ENCODE assay signal across 24 cellular contexts in genomic region chr5:114883675-114884074, GRCh38.
DNase-seq lines count a peak whose midpoint lies in the region; ATAC-seq and TF ChIP-seq lines count a peak whose summit lies in the region.
"Had no signal": no experiment of that assay in that cellular context is flagged by ENCODE, and none has a peak within 500 bp of the region (broad histone marks: within the 10 kb centered on the region; RNA-seq: fewer than 3 reads in every experiment).

No MANE protein-coding gene starts in this region.

- H3K4me3 ChIP-seq in RWPE2 (ENCODE audit: severe bottlenecking) (no peak overlapping the region), upper lobe of right lung (no peak overlapping the region), uterus (no peak overlapping the region)
- H3K4me3 ChIP-seq: BLaER1, GM12878 had no signal

- no peak overlapping the region for H3K4me3 Mint-ChIP-seq in chondrocyte (ENCODE audit: unreplicated experiment)
- H3K4me3 Mint-ChIP-seq in effector memory CD8-positive, alpha-beta T cell, result no peak overlapping the region
- H3K4me3 Mint-ChIP-seq: CD14-positive monocyte; CD4-positive, alpha-beta memory T cell; CD4-positive, CD25-positive, alpha-beta regulatory T cell; CD8-positive, alpha-beta memory T cell had no signal

- H3K27ac ChIP-seq in RWPE2 (ENCODE audit: poor library complexity, severe bottlenecking), result no peak overlapping the region
- no peak overlapping the region for H3K27ac ChIP-seq in upper lobe of right lung
- H3K27ac ChIP-seq in uterus, result no peak overlapping the region
- H3K27ac ChIP-seq: BLaER1 had no signal

- H3K27me3 ChIP-seq in RWPE2 (ENCODE audit: insufficient read depth, poor library complexity, severe bottlenecking) (no peaks in the 10 kb centered on the region), upper lobe of right lung (no peaks in the 10 kb centered on the region), uterus (no peaks in the 10 kb centered on the region)
- H3K27me3 ChIP-seq: BE2C, BLaER1 had no signal

- ATAC-seq in RWPE2 (ENCODE audit: low read depth), result 0 out of 3 replicates have a peak, but pooled peaks have one; percentile 19
- peak; percentile 33 for ATAC-seq in upper lobe of right lung
- no peak for ATAC-seq in effector memory CD8-positive, alpha-beta T cell (replicated peaks)
- ATAC-seq: GM12878 had no signal

- DNase-seq in RWPE2 (ENCODE audit: low spot score) (no peak), chondrocyte (ENCODE audit: low spot score) (peak; percentile 52), upper lobe of right lung (no peak), uterus (no peak), NCI-H2171 (lab: John Stamatoyannopoulos, UW) (no peak)
- no peak for DNase-seq in effector memory CD8-positive, alpha-beta T cell
- DNase-seq: 8988T; ACHN; BE2C; C1 segment of cervical spinal cord; CD4-positive, alpha-beta memory T cell; CD4-positive, CD25-positive, alpha-beta regulatory T cell; CD8-positive, alpha-beta memory T cell; COR-L47; DMS 273 treated with DMSO at 0.1 percent for 48 hours; DMS153; DMS53; DMS79; DND-41; EL; GDM1 had no signal

- TF ChIP-seq POLR2A in uterus (IDR thresholded peaks at IDR 0.05), result no peak

- no peaks in the 10 kb centered on the region for H3K36me3 ChIP-seq in RWPE2 (ENCODE audit: low read depth)
- H3K36me3 ChIP-seq in upper lobe of right lung, result no peaks in the 10 kb centered on the region
- H3K36me3 ChIP-seq in uterus, result no peaks in the 10 kb centered on the region
- H3K36me3 ChIP-seq: BE2C, BLaER1 had no signal

- no peak overlapping the region for H3K27ac Mint-ChIP-seq in chondrocyte (ENCODE audit: unreplicated experiment)
- no peak overlapping the region for H3K27ac Mint-ChIP-seq in effector memory CD8-positive, alpha-beta T cell
- H3K27ac Mint-ChIP-seq: CD14-positive monocyte; CD4-positive, alpha-beta memory T cell; CD4-positive, CD25-positive, alpha-beta regulatory T cell; CD8-positive, alpha-beta memory T cell had no signal

- peaks cover 3% of the 10 kb centered on the region for H3K9me3 ChIP-seq in RWPE2 (ENCODE audit: severe bottlenecking)
- H3K9me3 ChIP-seq in upper lobe of right lung, result no peaks in the 10 kb centered on the region
- H3K9me3 ChIP-seq in uterus, result no peaks in the 10 kb centered on the region
- H3K9me3 ChIP-seq: BE2C, BLaER1 had no signal

- peaks cover 23% of the 10 kb centered on the region for H3K9me3 Mint-ChIP-seq in chondrocyte (ENCODE audit: low read depth)
- H3K9me3 Mint-ChIP-seq in effector memory CD8-positive, alpha-beta T cell, result peaks cover 0 to 7% of the 10 kb centered on the region in 2 donors

- H3K36me3 Mint-ChIP-seq in chondrocyte (ENCODE audit: low read depth), result no peaks in the 10 kb centered on the region
- no peaks in the 10 kb centered on the region for H3K36me3 Mint-ChIP-seq in effector memory CD8-positive, alpha-beta T cell (ENCODE audit: insufficient read depth)
- H3K36me3 Mint-ChIP-seq: CD14-positive monocyte; CD4-positive, alpha-beta memory T cell; CD4-positive, CD25-positive, alpha-beta regulatory T cell; CD8-positive, alpha-beta memory T cell had no signal

- H3K4me1 ChIP-seq in RWPE2 (ENCODE audit: insufficient read depth, poor library complexity, severe bottlenecking) (no peaks in the 10 kb centered on the region), upper lobe of right lung (no peaks in the 10 kb centered on the region), uterus (no peaks in the 10 kb centered on the region)
- H3K4me1 ChIP-seq: BE2C, BLaER1 had no signal

- no peak for TF ChIP-seq CTCF in RWPE2 (IDR thresholded peaks at IDR 0.05; ENCODE audit: poor library complexity, severe bottlenecking)
- TF ChIP-seq CTCF in chondrocyte (IDR thresholded peaks at IDR 0.05), result no peak
- TF ChIP-seq CTCF in upper lobe of right lung (IDR thresholded peaks at IDR 0.05), result no peak
- TF ChIP-seq CTCF in uterus (IDR thresholded peaks at IDR 0.05), result no peak

- H3K4me1 Mint-ChIP-seq in chondrocyte (ENCODE audit: low read depth), result no peaks in the 10 kb centered on the region
- no peaks in the 10 kb centered on the region for H3K4me1 Mint-ChIP-seq in effector memory CD8-positive, alpha-beta T cell (ENCODE audit: low read depth in 2 of 2)
- H3K4me1 Mint-ChIP-seq: CD14-positive monocyte; CD4-positive, alpha-beta memory T cell; CD4-positive, CD25-positive, alpha-beta regulatory T cell; CD8-positive, alpha-beta memory T cell had no signal

- no peaks in the 10 kb centered on the region for H3K27me3 Mint-ChIP-seq in chondrocyte (ENCODE audit: low read depth)
- H3K27me3 Mint-ChIP-seq in effector memory CD8-positive, alpha-beta T cell, result no peaks in the 10 kb centered on the region
- H3K27me3 Mint-ChIP-seq: CD4-positive, alpha-beta memory T cell; CD4-positive, CD25-positive, alpha-beta regulatory T cell; CD8-positive, alpha-beta memory T cell had no signal

- intact Hi-C loops in upper lobe of right lung (cut with DNase I) (no loop called here), uterus (cut with DNase I; ENCODE audit: low total_unique reads) (no loop called here)
